Comparison of ENCODE assay signal across 24 cellular contexts in the genomic region with DNA sequence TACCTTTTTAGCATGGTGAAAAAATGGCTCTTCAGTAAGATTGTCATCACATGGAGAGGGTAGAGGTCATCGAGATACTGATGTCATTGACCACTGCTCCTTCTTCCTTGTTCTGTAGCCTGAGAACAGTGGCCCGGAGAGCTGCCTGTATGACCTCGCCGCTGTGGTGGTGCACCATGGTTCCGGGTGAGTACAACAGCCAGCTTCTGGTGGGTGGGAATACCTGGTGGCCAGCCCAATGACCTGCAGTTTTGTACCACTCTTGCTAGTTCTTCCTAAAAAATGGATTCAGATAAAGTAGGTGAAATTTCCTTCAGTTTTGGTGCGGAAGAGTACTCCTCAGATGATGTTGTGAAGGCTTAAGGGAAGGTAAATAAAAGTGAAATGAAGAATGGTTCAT. TPM values are rescaled to one million over a fixed set of nuclear protein-coding genes. Genes with fewer than 3 reads are reported as not detected.
DNase-seq lines count a peak whose midpoint lies in the region; ATAC-seq, FAIRE-seq and TF ChIP-seq lines count a peak whose summit lies in the region.
"Had no signal": no experiment of that assay in that cellular context is flagged by ENCODE, and none has a peak within 500 bp of the region (broad histone marks: within the 10 kb centered on the region; RNA-seq: fewer than 3 reads in every experiment).

No MANE protein-coding gene starts in this region.

- ATAC-seq in stimulated activated naive CD8-positive, alpha-beta T cell treated with anti-CD3 and anti-CD28 coated beads, Interleukin-15, amount 100 ng/mL, for 72 hours, result no peak
- ATAC-seq in K562, result no peak; the same call in 2 of the 3 replicates
- ATAC-seq in HG03139 (IDR thresholded peaks at IDR 0.05; ENCODE audit: unreplicated experiment), result no peak
- no peak for ATAC-seq in gastroesophageal sphincter
- ATAC-seq: GM12878, Panc1 had no signal

- H3K4me1 Mint-ChIP-seq in stimulated activated naive CD8-positive, alpha-beta T cell treated with anti-CD3 and anti-CD28 coated beads, Interleukin-15, Interleukin-2, amounts not matched to agents 100 ng/mL and 50 ng/mL, for 24 hours (ENCODE audit: low read depth), result peaks cover 31% of the 10 kb centered on the region
- peaks cover 42% of the 10 kb centered on the region for H3K4me1 Mint-ChIP-seq in stimulated activated naive CD8-positive, alpha-beta T cell treated with anti-CD3 and anti-CD28 coated beads, Interleukin-15, amount 100 ng/mL, for 72 hours

- no peaks in the 10 kb centered on the region for H3K4me1 ChIP-seq in K562 (replicated peaks in 1 of 2; ENCODE audit: control insufficient read depth in 2 of 2, insufficient read depth in 2 of 2, low read length in 2 of 2)
- peaks cover 0 to 14% (median 0%) of the 10 kb centered on the region in 3 donors for H3K4me1 ChIP-seq in gastroesophageal sphincter

- H3K9me1 ChIP-seq in K562 (ENCODE audit: control insufficient read depth, insufficient read depth, low read length), result no peaks in the 10 kb centered on the region

- DNase-seq in DMS53 (lab: John Stamatoyannopoulos, UW) (peak; percentile 5), DMS53 treated with DMSO at 0.1 percent for 48 hours (lab: John Stamatoyannopoulos, UW; ENCODE audit: unreplicated experiment) (no peak), K562 (ENCODE audit: extremely low read depth in 1 of 4, low spot score in 3 of 4) (no peak), urothelium cell line (ENCODE audit: low spot score) (no peak)
- DNase-seq in stimulated activated naive CD8-positive, alpha-beta T cell treated with anti-CD3 and anti-CD28 coated beads, Interleukin-15, amount 100 ng/mL, for 72 hours, result no peak
- DNase-seq: AML-193, DND-41, GOT3, HCEC 1CT, IMR-90, NCI-H1105, NCI-H146, NCI-H2029 treated with DMSO at 0.1 percent for 48 hours, NCI-H345, NCI-H524, NCI-H774, SIG-M5 had no signal

- H4K20me1 ChIP-seq in K562 (replicated peaks; ENCODE audit: control insufficient read depth, insufficient read depth, low read length), result no peaks in the 10 kb centered on the region

- H3K27ac Mint-ChIP-seq in stimulated activated naive CD8-positive, alpha-beta T cell treated with anti-CD3 and anti-CD28 coated beads, Interleukin-15, Interleukin-2, amounts not matched to agents 100 ng/mL and 50 ng/mL, for 24 hours, result peak overlapping the region; percentile 59
- H3K27ac Mint-ChIP-seq in stimulated activated naive CD8-positive, alpha-beta T cell treated with anti-CD3 and anti-CD28 coated beads, Interleukin-15, amount 100 ng/mL, for 72 hours, result no peak overlapping the region

- CTCF ChIA-PET in K562 (lab: Yijun Ruan, JAX; ENCODE audit: low intra/inter-chr PET ratio), result no interaction called here

- intact Hi-C loops in K562 (cut with micrococcal nuclease), result no loop called here

- peak; percentile 66 for FAIRE-seq in K562 (lab: Jason Lieb, UNC)
- FAIRE-seq in urothelium cell line (lab: Jason Lieb, UNC), result peak; percentile 17
- FAIRE-seq: GM12878 had no signal

- H3K36me3 Mint-ChIP-seq in stimulated activated naive CD8-positive, alpha-beta T cell treated with anti-CD3 and anti-CD28 coated beads, Interleukin-15, Interleukin-2, amounts not matched to agents 100 ng/mL and 50 ng/mL, for 24 hours (ENCODE audit: low read depth), result peaks cover 82% of the 10 kb centered on the region

- TF ChIP-seq RAD21 in K562 (CRISPR knock-in tag; conservative IDR thresholded peaks at IDR 0.05 in 1 of 2, IDR thresholded peaks at IDR 0.05 in 1 of 2), result no peak

- H3K9me3 Mint-ChIP-seq in stimulated activated naive CD8-positive, alpha-beta T cell treated with anti-CD3 and anti-CD28 coated beads, Interleukin-15, Interleukin-2, amounts not matched to agents 100 ng/mL and 50 ng/mL, for 24 hours, result no peaks in the 10 kb centered on the region
- H3K9me3 Mint-ChIP-seq in stimulated activated naive CD8-positive, alpha-beta T cell treated with anti-CD3 and anti-CD28 coated beads, Interleukin-15, amount 100 ng/mL, for 72 hours, result no peaks in the 10 kb centered on the region

- in situ Hi-C loops in K562 (cut with MboI), result no loop called here

- H2AFZ ChIP-seq in K562 (ENCODE audit: low read depth, low read length), result no peak overlapping the region

- H3K27me3 ChIP-seq in K562 (ENCODE audit: control insufficient read depth in 2 of 2, insufficient read depth in 2 of 2, low read length in 2 of 2) (no peaks in the 10 kb centered on the region), gastroesophageal sphincter (no peaks in the 10 kb centered on the region)

- no peak overlapping the region for H3K4me2 ChIP-seq in K562 (ENCODE audit: insufficient read depth, low read length)

- POLR2A ChIA-PET in K562 (lab: Yijun Ruan, JAX), result interaction anchor here (0.6 to 2.4 kb wide), 4 partner anchors 9 to 602 kb away, joined by 3 to 7 read pairs (median 4); no protein-coding TSS in a partner anchor

- peaks cover 80% of the 10 kb centered on the region for H3K36me3 ChIP-seq in K562 (ENCODE audit: control insufficient read depth, insufficient read depth, low read length)
- peaks cover 0 to 85% of the 10 kb centered on the region in 2 donors for H3K36me3 ChIP-seq in gastroesophageal sphincter

- H3K79me2 ChIP-seq in K562 (ENCODE audit: control insufficient read depth, insufficient read depth, low read length), result no peaks in the 10 kb centered on the region

- 94% methylated on average over 6 of the region's 6 CpGs for WGBS in K562 (ENCODE audit: insufficient coverage, low coverage, missing lambda C conversion rate)
- WGBS in gastroesophageal sphincter (ENCODE audit: low coverage in 1 of 2), 2 donors, result 82 to 94% methylated on average over 2 to 4 of the region's 6 CpGs

- BruUV-seq in K562 (replicated peaks; lab: Mats Ljungman, UMichigan), result no TSS peak

- TF ChIP-seq EP300 in K562 (IDR thresholded peaks at IDR 0.05; ENCODE audit: low read length), result no peak
- no peak for TF ChIP-seq EP300 in gastroesophageal sphincter (IDR thresholded peaks at IDR 0.05)

- no peaks in the 10 kb centered on the region for H3K9me3 ChIP-seq in K562 (replicated peaks; ENCODE audit: control insufficient read depth, insufficient read depth, low read depth, low read length)
- H3K9me3 ChIP-seq in gastroesophageal sphincter, result no peaks in the 10 kb centered on the region

- TF ChIP-seq CTCF in K562 (IDR thresholded peaks at IDR 0.05 in 2 of 3, conservative IDR thresholded peaks at IDR 0.05 in 1 of 3; ENCODE audit: insufficient read depth in 2 of 3, low read depth in 1 of 3, low read length in 3 of 3), result no peak
- no peak for TF ChIP-seq CTCF in gastroesophageal sphincter (IDR thresholded peaks at IDR 0.05)

- no peak overlapping the region for H3K9ac ChIP-seq in K562 (ENCODE audit: insufficient read depth in 1 of 2, low read depth in 2 of 2, low read length in 2 of 2)

- no peak for TF ChIP-seq POLR2A in K562 (conservative IDR thresholded peaks at IDR 0.05)
- TF ChIP-seq POLR2A in gastroesophageal sphincter (IDR thresholded peaks at IDR 0.05), result no peak

- H3K27me3 Mint-ChIP-seq in stimulated activated naive CD8-positive, alpha-beta T cell treated with anti-CD3 and anti-CD28 coated beads, Interleukin-15, Interleukin-2, amounts not matched to agents 100 ng/mL and 50 ng/mL, for 24 hours, result no peaks in the 10 kb centered on the region
- no peaks in the 10 kb centered on the region for H3K27me3 Mint-ChIP-seq in stimulated activated naive CD8-positive, alpha-beta T cell treated with anti-CD3 and anti-CD28 coated beads, Interleukin-15, amount 100 ng/mL, for 72 hours

- H3K4me3 Mint-ChIP-seq in stimulated activated naive CD8-positive, alpha-beta T cell treated with anti-CD3 and anti-CD28 coated beads, Interleukin-15, Interleukin-2, amounts not matched to agents 100 ng/mL and 50 ng/mL, for 24 hours, result no peak overlapping the region
- no peak overlapping the region for H3K4me3 Mint-ChIP-seq in stimulated activated naive CD8-positive, alpha-beta T cell treated with anti-CD3 and anti-CD28 coated beads, Interleukin-15, amount 100 ng/mL, for 72 hours

- H3K27ac ChIP-seq in K562 (ENCODE audit: extremely low read depth, low read depth, low read length) (no peak overlapping the region), gastroesophageal sphincter (no peak overlapping the region)
- H3K27ac ChIP-seq: 22Rv1, C4-2B had no signal

- H3K4me3 ChIP-seq in K562 (no peak overlapping the region), gastroesophageal sphincter (no peak overlapping the region)
- H3K4me3 ChIP-seq: GM12878 had no signal

TF ChIP-seq in K562, 482 proteins besides CTCF, POLR2A, EP300 and RAD21 (continues in another document):
- TF ChIP-seq TEAD1 (CRISPR knock-in tag; IDR thresholded peaks at IDR 0.05) (no peak), XRCC5 (IDR thresholded peaks at IDR 0.05; ENCODE audit: low read depth, low read length) (no peak)

RNA-seq across cellular contexts. Expression of a gene that starts 8.4 kb away (rescaled TPM):
- total RNA-seq in K562 (2011; cell fraction: chromatin; rRNA removed; ENCODE audit: low replicate concordance), result 0.35 TPM in 1 of 2 replicates, not detected in the other
- 0.33 and 0.39 TPM in 2 replicates for total RNA-seq in K562 (2011; cell fraction: nucleolus; rRNA removed)
- 0.81 TPM in 1 of 2 replicates, not detected in the other for total RNA-seq in K562 (2011; cell fraction: nucleoplasm; rRNA removed)
- not detected in 2 replicates for total RNA-seq in K562 (2014; rRNA removed)
- not detected in 2 replicates for total RNA-seq in K562 (2014; rRNA removed; fragmentation: Illumina TruSeq; extraction: Trizol)
- not detected in 2 replicates for total RNA-seq in K562 (2015; rRNA removed; fragmentation: Illumina TruSeq; extraction: Trizol)
- not detected in 2 replicates for total RNA-seq in K562 (2021)
- polyA plus RNA-seq in K562 (2011; rRNA removed), result not detected in 2 replicates
- polyA plus RNA-seq in K562 (2011; cell fraction: cytosol; rRNA removed), result not detected in 2 replicates
- polyA plus RNA-seq in K562 (2011; cell fraction: nucleus; rRNA removed), result 0.04 and 0.17 TPM in 2 replicates
- 0.07 and 0.14 TPM in 2 replicates for polyA plus RNA-seq in K562 (2012)
- not detected in 2 replicates for polyA plus RNA-seq in K562 (2014; fragmentation: Illumina TruSeq; extraction: Trizol)
- not detected for polyA plus RNA-seq in K562 (2014; fragmentation: Nextera tagmentation; extraction: Ambion mirVana)
- not detected in 2 replicates for polyA plus RNA-seq in K562 (2014; rRNA removed)
- polyA minus RNA-seq in K562 (2011; rRNA and poly(A)+ RNA removed), result not detected in 2 replicates
- polyA minus RNA-seq in K562 (2011; cell fraction: cytosol; rRNA and poly(A)+ RNA removed), result not detected in 2 replicates
- 0.22 and 0.27 TPM in 2 replicates for polyA minus RNA-seq in K562 (2011; cell fraction: nucleus; rRNA and poly(A)+ RNA removed)
- total RNA-seq in gastroesophageal sphincter, result 10 to 100 TPM; 16.1 to 68.9 (median 39.0) TPM

Comparison
In these comparisons a context has a peak if more than half of its experiments do, and no peak if none do; other contexts are left out.
1. RNA of a gene that starts 8.4 kb away (total RNA-seq): 16.1 to 68.9 TPM in gastroesophageal sphincter; 0.33 to 0.81 TPM in K562; every median in the first group is over 4 times any median in the second.